ENCODE assay signal across 1 cellular context in the genomic region with DNA sequence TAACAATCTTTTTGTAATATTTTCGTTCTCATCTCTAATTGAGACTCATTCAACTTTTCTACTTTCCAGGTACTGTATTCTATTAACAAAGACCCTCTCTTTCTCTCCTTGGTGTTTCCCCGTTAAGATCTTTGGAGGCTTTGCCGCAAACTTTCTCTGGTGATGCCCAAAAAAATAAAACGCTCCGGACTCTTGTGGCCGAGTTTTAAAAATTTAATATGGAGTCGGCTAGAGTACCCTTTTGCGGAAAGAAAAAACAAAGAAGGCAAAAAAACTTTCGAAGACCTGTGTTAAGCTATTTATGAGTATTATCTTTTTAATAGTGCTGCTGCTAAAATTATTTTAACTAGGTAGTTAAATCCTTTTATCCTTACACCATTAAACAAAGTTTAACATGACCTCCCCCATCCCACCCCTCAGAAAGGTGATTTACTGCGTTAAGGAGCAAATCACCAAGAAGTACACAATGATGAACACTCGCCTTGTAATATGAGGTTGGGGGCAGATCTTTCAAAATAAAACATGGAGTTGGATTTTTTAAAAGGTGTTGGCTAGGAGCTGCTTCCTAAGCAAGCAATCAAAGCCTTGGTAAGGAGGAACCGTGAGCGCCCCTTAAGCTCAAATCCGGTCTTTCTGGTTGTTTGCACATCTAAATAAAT.
A peak's percentile ranks its signal among the peaks of the same experiment; 100 is the strongest.
TF ChIP-seq lines count a peak whose summit lies in the region.

No MANE protein-coding gene starts in this region.

TF ChIP-seq in H1, 55 proteins besides CTCF, POLR2A, EP300 and RAD21:
- TF ChIP-seq SP1 (IDR thresholded peaks at IDR 0.05; ENCODE audit: low read depth, low read length) (peak; percentile 13; the same call in 1 of the 2 replicates), HDAC2 (IDR thresholded peaks at IDR 0.05; ENCODE audit: borderline replicate concordance in 1 of 2, low read depth in 2 of 2, low read length in 2 of 2) (no peak)
TF ChIP-seq in H1: peak in this region for 1.
